8 cellular contexts compared by ENCODE assay signal in the genomic region with DNA sequence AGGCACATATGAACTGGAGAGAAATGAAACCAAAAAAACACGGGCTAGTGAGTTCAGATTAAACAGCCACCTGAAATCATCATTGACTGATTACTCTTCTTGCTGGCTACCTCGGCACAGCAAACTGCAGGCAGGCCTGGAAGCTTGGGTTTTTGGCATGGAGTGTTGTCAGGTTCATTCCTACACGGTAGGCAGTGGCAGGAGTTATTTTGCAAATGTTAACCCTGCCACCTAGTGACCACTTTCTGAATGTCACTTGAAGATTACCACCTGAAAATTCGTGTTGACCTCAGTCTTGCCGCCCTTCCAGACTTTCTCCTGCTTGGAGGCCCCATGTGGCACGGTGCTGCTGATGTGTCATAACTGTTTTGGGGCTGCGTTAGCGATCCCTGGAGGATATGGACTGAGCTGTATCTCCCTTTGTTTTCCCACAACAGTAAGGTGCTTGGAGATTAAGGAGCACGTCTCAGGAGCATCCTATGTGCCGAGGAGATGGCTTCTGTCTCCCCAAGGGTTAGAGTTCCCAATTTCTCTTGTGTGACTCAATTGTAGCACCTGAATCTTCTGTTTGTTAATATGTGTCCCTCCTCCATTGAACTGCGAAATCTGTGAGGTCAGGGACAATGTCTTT. TPM values are rescaled to one million over a fixed set of nuclear protein-coding genes. Genes with fewer than 3 reads are reported as not detected.
DNase-seq lines count a peak whose midpoint lies in the region; ATAC-seq, FAIRE-seq and TF ChIP-seq lines count a peak whose summit lies in the region.

No MANE protein-coding gene starts in this region.

- no peak overlapping the region for H3K4me2 ChIP-seq in HepG2 (ENCODE audit: low read depth, low read length)

- H3K27ac ChIP-seq in coronary artery, result no peak overlapping the region
- no peak overlapping the region for H3K27ac ChIP-seq in HepG2 (ENCODE audit: extremely low read length, insufficient read depth, low read length)

- whole genome bisulfite sequencing in HepG2 (ENCODE audit: low lambda C conversion rate), result 6% methylated on average over 10 of the region's 11 CpGs

- BruUV-seq in HepG2 (replicated peaks; lab: Mats Ljungman, UMichigan), result no TSS peak

- TF ChIP-seq RAD21 in HepG2 (CRISPR knock-in tag; IDR thresholded peaks at IDR 0.05), result peak; percentile 76

- no peaks in the 10 kb centered on the region for H3K36me3 ChIP-seq in HepG2 (replicated peaks in 1 of 2; ENCODE audit: control insufficient read depth in 1 of 2, insufficient read depth in 2 of 2, low read length in 2 of 2)

- ATAC-seq in GM18498 (IDR thresholded peaks at IDR 0.05; ENCODE audit: unreplicated experiment) (peak; percentile 36), HG03442 (IDR thresholded peaks at IDR 0.05; ENCODE audit: unreplicated experiment) (peak; percentile 30), HepG2 (peak; percentile 94)

- H2AFZ ChIP-seq in HepG2 (ENCODE audit: low read length), result no peak overlapping the region

- no peak overlapping the region for H3K9ac ChIP-seq in HepG2 (ENCODE audit: insufficient read depth, low read depth, low read length)

- no peaks in the 10 kb centered on the region for H3K9me3 ChIP-seq in HepG2 (ENCODE audit: low read length)

- POLR2A ChIA-PET in HepG2 (lab: Yijun Ruan, JAX), result no interaction called here

- H3K27me3 ChIP-seq in HepG2 (ENCODE audit: control insufficient read depth in 1 of 2, insufficient read depth in 2 of 2, low read length in 2 of 2), result no peaks in the 10 kb centered on the region

- no peaks in the 10 kb centered on the region for H3K79me2 ChIP-seq in HepG2 (ENCODE audit: insufficient read depth, low read length)

- peak overlapping the region; percentile 28 for H3K4me3 ChIP-seq in coronary artery
- H3K4me3 ChIP-seq in HepG2 (replicated peaks in 1 of 3; ENCODE audit: insufficient read depth in 1 of 3, low read depth in 2 of 3, low read length in 3 of 3), result no peak overlapping the region

- FAIRE-seq in HepG2 (lab: Jason Lieb, UNC), result peak; percentile 90

- intact Hi-C loops in HepG2 (cut with micrococcal nuclease; ENCODE audit: unreplicated experiment), result loop anchor here (1.0 to 2.0 kb wide), 4 partner anchors 52 to 902 kb away; no protein-coding TSS in a partner anchor

- no peak for TF ChIP-seq EP300 in HepG2 (IDR thresholded peaks at IDR 0.05; ENCODE audit: low read depth in 2 of 2, low read length in 2 of 2)
- TF ChIP-seq EP300 in HepG2 (CRISPR knock-in tag; IDR thresholded peaks at IDR 0.05; ENCODE audit: borderline replicate concordance), result no peak

- TF ChIP-seq POLR2A in HepG2 (IDR thresholded peaks at IDR 0.05; ENCODE audit: insufficient read depth in 1 of 2, low read depth in 2 of 2, low read length in 2 of 2), result no peak

- in situ Hi-C loops in HepG2 (cut with HindIII; ENCODE audit: extremely low pct_ligation_motif_present, low pct_unique_long_range_greater_than_20kb), result loop anchor here (10.0 kb wide), 1 partner anchor 224 kb away; no protein-coding TSS in a partner anchor

- DNase-seq in 8988T (peak; percentile 56), NCI-H526 (lab: John Stamatoyannopoulos, UW) (peak; percentile 47 to 83), coronary artery (ENCODE audit: low spot score) (no peak), HepG2 (ENCODE audit: low spot score) (peak; percentile 61)
- DNase-seq in activated CD4-positive, alpha-beta T cell treated with anti-CD3 and anti-CD28 coated beads for 4 hours, result peak; percentile 57 to 75
- peak; percentile 46 for DNase-seq in stimulated activated CD8-positive, alpha-beta memory T cell treated with anti-CD3 and anti-CD28 coated beads, Interleukin-15, amount 100 ng/mL, for 1 hour (ENCODE audit: low read depth)

- CTCF ChIA-PET in HepG2 (lab: Yijun Ruan, JAX; ENCODE audit: low intra/inter-chr PET ratio, low total read pairs), result interaction anchor here (1.2 to 1.8 kb wide), 3 partner anchors 53 to 395 kb away, joined by 9 to 13 read pairs (median 13); no protein-coding TSS in a partner anchor

- H3K4me1 ChIP-seq in HepG2 (ENCODE audit: insufficient read depth, low read length), result peaks cover 5% of the 10 kb centered on the region; the same call in 1 of the 2 replicates

- TF ChIP-seq CTCF in coronary artery (IDR thresholded peaks at IDR 0.05) (peak; percentile 59), HepG2 (CRISPR knock-in tag; IDR thresholded peaks at IDR 0.05) (peak; percentile 91)

- no peaks in the 10 kb centered on the region for H4K20me1 ChIP-seq in HepG2 (ENCODE audit: insufficient read depth, low read length)

TF ChIP-seq in HepG2, 621 proteins besides CTCF, POLR2A, EP300 and RAD21:
- TF ChIP-seq STAG1 (CRISPR knock-in tag; IDR thresholded peaks at IDR 0.05) (peak; percentile 94), FOXA1 (IDR thresholded peaks at IDR 0.05) (no peak), FOXA1 (CRISPR knock-in tag; IDR thresholded peaks at IDR 0.05) (0 out of 2 replicates have a peak, but pooled peaks have one; percentile 7), ZNF274 (CRISPR knock-in tag; IDR thresholded peaks at IDR 0.05) (no peak), MXI1 (IDR thresholded peaks at IDR 0.05; ENCODE audit: borderline replicate concordance, low read depth, low read length) (0 out of 3 replicates have a peak, but pooled peaks have one; percentile 15), TAF1 (CRISPR knock-in tag; IDR thresholded peaks at IDR 0.05) (no peak), TEAD3 (CRISPR knock-in tag; optimal IDR thresholded peaks at IDR 0.05; ENCODE audit: borderline replicate concordance) (peak; percentile 8), SALL1 (CRISPR knock-in tag; IDR thresholded peaks at IDR 0.05) (0 out of 2 replicates have a peak, but pooled peaks have one; percentile 24), SMC3 (IDR thresholded peaks at IDR 0.05; ENCODE audit: low read length) (peak; percentile 80), REPIN1 (CRISPR knock-in tag; IDR thresholded peaks at IDR 0.05; ENCODE audit: borderline replicate concordance, low read depth) (0 out of 2 replicates have a peak, but pooled peaks have one; percentile 24)
- TF ChIP-seq, protein P1, sequence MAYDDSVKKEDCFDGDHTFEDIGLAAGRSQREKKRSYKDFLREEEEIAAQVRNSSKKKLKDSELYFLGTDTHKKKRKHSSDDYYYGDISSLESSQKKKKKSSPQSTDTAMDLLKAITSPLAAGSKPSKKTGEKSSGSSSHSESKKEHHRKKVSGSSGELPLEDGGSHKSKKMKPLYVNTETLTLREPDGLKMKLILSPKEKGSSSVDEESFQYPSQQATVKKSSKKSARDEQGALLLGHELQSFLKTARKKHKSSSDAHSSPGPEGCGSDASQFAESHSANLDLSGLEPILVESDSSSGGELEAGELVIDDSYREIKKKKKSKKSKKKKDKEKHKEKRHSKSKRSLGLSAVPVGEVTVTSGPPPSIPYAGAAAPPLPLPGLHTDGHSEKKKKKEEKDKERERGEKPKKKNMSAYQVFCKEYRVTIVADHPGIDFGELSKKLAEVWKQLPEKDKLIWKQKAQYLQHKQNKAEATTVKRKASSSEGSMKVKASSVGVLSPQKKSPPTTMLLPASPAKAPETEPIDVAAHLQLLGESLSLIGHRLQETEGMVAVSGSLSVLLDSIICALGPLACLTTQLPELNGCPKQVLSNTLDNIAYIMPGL (CRISPR knock-in tag; IDR thresholded peaks at IDR 0.05; ENCODE audit: borderline replicate concordance in 1 of 2, low read depth in 1 of 2), result 0 out of 4 replicates have a peak, but pooled peaks of 1 of the 2 experiments have one; percentile 9
- TF ChIP-seq, protein P2, sequence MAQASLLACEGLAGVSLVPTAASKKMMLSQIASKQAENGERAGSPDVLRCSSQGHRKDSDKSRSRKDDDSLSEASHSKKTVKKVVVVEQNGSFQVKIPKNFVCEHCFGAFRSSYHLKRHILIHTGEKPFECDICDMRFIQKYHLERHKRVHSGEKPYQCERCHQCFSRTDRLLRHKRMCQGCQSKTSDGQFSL (CRISPR knock-in tag; IDR thresholded peaks at IDR 0.05), result no peak
- TF ChIP-seq, protein P3, sequence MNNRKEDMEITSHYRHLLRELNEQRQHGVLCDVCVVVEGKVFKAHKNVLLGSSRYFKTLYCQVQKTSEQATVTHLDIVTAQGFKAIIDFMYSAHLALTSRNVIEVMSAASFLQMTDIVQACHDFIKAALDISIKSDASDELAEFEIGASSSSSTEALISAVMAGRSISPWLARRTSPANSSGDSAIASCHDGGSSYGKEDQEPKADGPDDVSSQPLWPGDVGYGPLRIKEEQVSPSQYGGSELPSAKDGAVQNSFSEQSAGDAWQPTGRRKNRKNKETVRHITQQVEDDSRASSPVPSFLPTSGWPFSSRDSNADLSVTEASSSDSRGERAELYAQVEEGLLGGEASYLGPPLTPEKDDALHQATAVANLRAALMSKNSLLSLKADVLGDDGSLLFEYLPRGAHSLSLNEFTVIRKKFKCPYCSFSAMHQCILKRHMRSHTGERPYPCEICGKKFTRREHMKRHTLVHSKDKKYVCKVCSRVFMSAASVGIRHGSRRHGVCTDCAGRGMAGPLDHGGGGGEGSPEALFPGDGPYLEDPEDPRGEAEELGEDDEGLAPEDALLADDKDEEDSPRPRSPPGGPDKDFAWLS (CRISPR knock-in tag; IDR thresholded peaks at IDR 0.05; ENCODE audit: borderline replicate concordance), result no peak

RNA-seq across cellular contexts. Expression of a gene that starts 12.7 kb away (rescaled TPM):
- total RNA-seq in HepG2 (2016; rRNA removed; fragmentation: Illumina TruSeq; extraction: Trizol), result not detected in 2 replicates
- total RNA-seq in HepG2 (2016; cell fraction: cytosol; rRNA removed; fragmentation: Illumina TruSeq; extraction: Trizol; ENCODE audit: low read depth), result not detected in 2 replicates
- not detected in 2 replicates for total RNA-seq in HepG2 (2016; cell fraction: insoluble cytoplasmic fraction; rRNA removed; fragmentation: Illumina TruSeq; extraction: Trizol)
- not detected in 2 replicates for total RNA-seq in HepG2 (2016; cell fraction: membrane; rRNA removed; fragmentation: Illumina TruSeq; extraction: Trizol)
- not detected in 2 replicates for total RNA-seq in HepG2 (2016; cell fraction: nucleus; rRNA removed; fragmentation: Illumina TruSeq; extraction: Trizol)
- polyA plus RNA-seq in HepG2 (2011; rRNA removed), result not detected in 2 replicates
- polyA plus RNA-seq in HepG2 (2011; cell fraction: cytosol; rRNA removed), result not detected in 2 replicates
- polyA plus RNA-seq in HepG2 (2011; cell fraction: nucleus; rRNA removed), result not detected in 2 replicates
- not detected in 2 replicates for polyA plus RNA-seq in HepG2 (2012)
- not detected in 2 replicates for polyA plus RNA-seq in HepG2 (2016; cell fraction: cytosol; fragmentation: Illumina TruSeq; extraction: Trizol; ENCODE audit: low read depth)
- polyA plus RNA-seq in HepG2 (2016; cell fraction: insoluble cytoplasmic fraction; fragmentation: Illumina TruSeq; extraction: Trizol; ENCODE audit: low read depth), result not detected in 2 replicates
- not detected in 2 replicates for polyA plus RNA-seq in HepG2 (2016; cell fraction: membrane; fragmentation: Illumina TruSeq; extraction: Trizol; ENCODE audit: low read depth)
- polyA plus RNA-seq in HepG2 (2016; cell fraction: nucleus; fragmentation: Illumina TruSeq; extraction: Trizol; ENCODE audit: insufficient read depth, low read depth), result not detected in 2 replicates
- polyA minus RNA-seq in HepG2 (2011; rRNA and poly(A)+ RNA removed; ENCODE audit: low replicate concordance), result not detected in 2 replicates
- polyA minus RNA-seq in HepG2 (2011; cell fraction: cytosol; rRNA and poly(A)+ RNA removed), result not detected in 2 replicates
- not detected in 2 replicates for polyA minus RNA-seq in HepG2 (2011; cell fraction: nucleus; rRNA and poly(A)+ RNA removed)

Comparison
In these comparisons a context has a peak if more than half of its experiments do, and no peak if none do; other contexts are left out.
1. ATAC-seq: peak in every context shown above with its lines; median percentile 94 in HepG2; 36 in GM18498; 30 in HG03442.